ENCODE assay signal across 1 cellular context in the genomic region with DNA sequence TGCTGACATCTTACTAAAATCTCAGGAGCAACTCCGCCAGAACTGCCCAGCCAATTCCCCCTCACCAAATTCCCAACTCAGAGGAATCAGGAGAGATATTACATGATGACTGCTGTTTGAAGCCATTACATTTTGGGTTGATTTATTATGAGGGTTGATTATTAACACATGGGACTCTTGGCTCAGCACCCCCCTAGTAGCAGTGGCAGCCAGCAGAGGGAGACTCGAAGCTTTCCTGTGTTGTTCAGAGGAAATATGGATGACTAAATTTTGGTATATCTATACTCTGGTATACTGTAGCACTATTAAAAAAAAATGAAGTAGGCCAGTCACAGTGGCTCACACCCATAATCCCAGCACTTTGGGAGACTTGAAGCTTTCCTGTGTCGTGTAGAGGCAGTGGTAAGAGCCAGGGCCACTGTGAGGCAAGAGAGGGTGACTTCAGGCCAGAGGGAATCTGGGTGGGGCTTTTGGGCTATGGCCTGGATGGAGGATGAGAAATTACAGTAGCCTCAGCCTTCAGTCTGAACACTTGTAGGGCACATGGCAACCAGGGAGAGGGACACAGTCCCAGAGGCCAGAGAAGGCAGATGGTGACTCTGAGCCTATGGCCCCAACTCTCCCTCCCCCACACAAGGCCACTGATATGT.
TF ChIP-seq lines count a peak whose summit lies in the region.

No MANE protein-coding gene starts in this region.

TF ChIP-seq in SK-N-SH, 30 proteins besides CTCF, POLR2A, EP300 and RAD21 (continued from another document):
- TF ChIP-seq, protein P1, sequence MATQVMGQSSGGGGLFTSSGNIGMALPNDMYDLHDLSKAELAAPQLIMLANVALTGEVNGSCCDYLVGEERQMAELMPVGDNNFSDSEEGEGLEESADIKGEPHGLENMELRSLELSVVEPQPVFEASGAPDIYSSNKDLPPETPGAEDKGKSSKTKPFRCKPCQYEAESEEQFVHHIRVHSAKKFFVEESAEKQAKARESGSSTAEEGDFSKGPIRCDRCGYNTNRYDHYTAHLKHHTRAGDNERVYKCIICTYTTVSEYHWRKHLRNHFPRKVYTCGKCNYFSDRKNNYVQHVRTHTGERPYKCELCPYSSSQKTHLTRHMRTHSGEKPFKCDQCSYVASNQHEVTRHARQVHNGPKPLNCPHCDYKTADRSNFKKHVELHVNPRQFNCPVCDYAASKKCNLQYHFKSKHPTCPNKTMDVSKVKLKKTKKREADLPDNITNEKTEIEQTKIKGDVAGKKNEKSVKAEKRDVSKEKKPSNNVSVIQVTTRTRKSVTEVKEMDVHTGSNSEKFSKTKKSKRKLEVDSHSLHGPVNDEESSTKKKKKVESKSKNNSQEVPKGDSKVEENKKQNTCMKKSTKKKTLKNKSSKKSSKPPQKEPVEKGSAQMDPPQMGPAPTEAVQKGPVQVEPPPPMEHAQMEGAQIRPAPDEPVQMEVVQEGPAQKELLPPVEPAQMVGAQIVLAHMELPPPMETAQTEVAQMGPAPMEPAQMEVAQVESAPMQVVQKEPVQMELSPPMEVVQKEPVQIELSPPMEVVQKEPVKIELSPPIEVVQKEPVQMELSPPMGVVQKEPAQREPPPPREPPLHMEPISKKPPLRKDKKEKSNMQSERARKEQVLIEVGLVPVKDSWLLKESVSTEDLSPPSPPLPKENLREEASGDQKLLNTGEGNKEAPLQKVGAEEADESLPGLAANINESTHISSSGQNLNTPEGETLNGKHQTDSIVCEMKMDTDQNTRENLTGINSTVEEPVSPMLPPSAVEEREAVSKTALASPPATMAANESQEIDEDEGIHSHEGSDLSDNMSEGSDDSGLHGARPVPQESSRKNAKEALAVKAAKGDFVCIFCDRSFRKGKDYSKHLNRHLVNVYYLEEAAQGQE (IDR thresholded peaks at IDR 0.05; ENCODE audit: low read depth, low read length): no peak
- TF ChIP-seq RCOR1 (IDR thresholded peaks at IDR 0.05; ENCODE audit: low read length): no peak
- TF ChIP-seq GABPA (IDR thresholded peaks at IDR 0.05; ENCODE audit: low read depth): no peak
- no peak for TF ChIP-seq FOXM1 (IDR thresholded peaks at IDR 0.05; ENCODE audit: low read depth)
- no peak for TF ChIP-seq YY1 (IDR thresholded peaks at IDR 0.05; ENCODE audit: low read depth)
- TF ChIP-seq SIN3A (IDR thresholded peaks at IDR 0.05; ENCODE audit: borderline replicate concordance, low read depth, low read length): no peak
- TF ChIP-seq, protein P2, sequence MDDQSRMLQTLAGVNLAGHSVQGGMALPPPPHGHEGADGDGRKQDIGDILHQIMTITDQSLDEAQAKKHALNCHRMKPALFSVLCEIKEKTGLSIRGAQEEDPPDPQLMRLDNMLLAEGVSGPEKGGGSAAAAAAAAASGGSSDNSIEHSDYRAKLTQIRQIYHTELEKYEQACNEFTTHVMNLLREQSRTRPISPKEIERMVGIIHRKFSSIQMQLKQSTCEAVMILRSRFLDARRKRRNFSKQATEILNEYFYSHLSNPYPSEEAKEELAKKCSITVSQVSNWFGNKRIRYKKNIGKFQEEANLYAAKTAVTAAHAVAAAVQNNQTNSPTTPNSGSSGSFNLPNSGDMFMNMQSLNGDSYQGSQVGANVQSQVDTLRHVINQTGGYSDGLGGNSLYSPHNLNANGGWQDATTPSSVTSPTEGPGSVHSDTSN (IDR thresholded peaks at IDR 0.05): peak; percentile 32; the same call in 1 of the 2 replicates
- no peak for TF ChIP-seq JUND (IDR thresholded peaks at IDR 0.05)
- peak; percentile 35; the same call in 1 of the 2 replicates for TF ChIP-seq NFIC (IDR thresholded peaks at IDR 0.05; ENCODE audit: borderline replicate concordance)
- TF ChIP-seq ELF1 (IDR thresholded peaks at IDR 0.05): no peak
- no peak for TF ChIP-seq EZH2phosphoT487 (IDR thresholded peaks at IDR 0.05; ENCODE audit: borderline replicate concordance, low read depth)
- TF ChIP-seq, protein P3, sequence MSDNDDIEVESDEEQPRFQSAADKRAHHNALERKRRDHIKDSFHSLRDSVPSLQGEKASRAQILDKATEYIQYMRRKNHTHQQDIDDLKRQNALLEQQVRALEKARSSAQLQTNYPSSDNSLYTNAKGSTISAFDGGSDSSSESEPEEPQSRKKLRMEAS (IDR thresholded peaks at IDR 0.05; ENCODE audit: low read depth): no peak
- TF ChIP-seq SMC3 (IDR thresholded peaks at IDR 0.05; ENCODE audit: low read depth, low read length): peak; percentile 19; the same call in 1 of the 2 replicates
- peak; percentile 71 for TF ChIP-seq TCF12 (IDR thresholded peaks at IDR 0.05)
- TF ChIP-seq, protein P4, sequence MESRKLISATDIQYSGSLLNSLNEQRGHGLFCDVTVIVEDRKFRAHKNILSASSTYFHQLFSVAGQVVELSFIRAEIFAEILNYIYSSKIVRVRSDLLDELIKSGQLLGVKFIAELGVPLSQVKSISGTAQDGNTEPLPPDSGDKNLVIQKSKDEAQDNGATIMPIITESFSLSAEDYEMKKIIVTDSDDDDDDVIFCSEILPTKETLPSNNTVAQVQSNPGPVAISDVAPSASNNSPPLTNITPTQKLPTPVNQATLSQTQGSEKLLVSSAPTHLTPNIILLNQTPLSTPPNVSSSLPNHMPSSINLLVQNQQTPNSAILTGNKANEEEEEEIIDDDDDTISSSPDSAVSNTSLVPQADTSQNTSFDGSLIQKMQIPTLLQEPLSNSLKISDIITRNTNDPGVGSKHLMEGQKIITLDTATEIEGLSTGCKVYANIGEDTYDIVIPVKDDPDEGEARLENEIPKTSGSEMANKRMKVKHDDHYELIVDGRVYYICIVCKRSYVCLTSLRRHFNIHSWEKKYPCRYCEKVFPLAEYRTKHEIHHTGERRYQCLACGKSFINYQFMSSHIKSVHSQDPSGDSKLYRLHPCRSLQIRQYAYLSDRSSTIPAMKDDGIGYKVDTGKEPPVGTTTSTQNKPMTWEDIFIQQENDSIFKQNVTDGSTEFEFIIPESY (IDR thresholded peaks at IDR 0.05; ENCODE audit: borderline replicate concordance, low read depth): no peak
- TF ChIP-seq CHD2 (IDR thresholded peaks at IDR 0.05; ENCODE audit: low read length, partially characterized antibody): no peak
- TF ChIP-seq, protein P5, sequence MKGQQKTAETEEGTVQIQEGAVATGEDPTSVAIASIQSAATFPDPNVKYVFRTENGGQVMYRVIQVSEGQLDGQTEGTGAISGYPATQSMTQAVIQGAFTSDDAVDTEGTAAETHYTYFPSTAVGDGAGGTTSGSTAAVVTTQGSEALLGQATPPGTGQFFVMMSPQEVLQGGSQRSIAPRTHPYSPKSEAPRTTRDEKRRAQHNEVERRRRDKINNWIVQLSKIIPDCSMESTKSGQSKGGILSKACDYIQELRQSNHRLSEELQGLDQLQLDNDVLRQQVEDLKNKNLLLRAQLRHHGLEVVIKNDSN (IDR thresholded peaks at IDR 0.05; ENCODE audit: borderline replicate concordance, low read depth): no peak
- no peak for TF ChIP-seq MXI1 (IDR thresholded peaks at IDR 0.05; ENCODE audit: low read depth, low read length)
- TF ChIP-seq GATA2 (CRISPR knock-in tag; IDR thresholded peaks at IDR 0.05): no peak
